ENCODE assay signal across 23 cellular contexts in the genomic region with DNA sequence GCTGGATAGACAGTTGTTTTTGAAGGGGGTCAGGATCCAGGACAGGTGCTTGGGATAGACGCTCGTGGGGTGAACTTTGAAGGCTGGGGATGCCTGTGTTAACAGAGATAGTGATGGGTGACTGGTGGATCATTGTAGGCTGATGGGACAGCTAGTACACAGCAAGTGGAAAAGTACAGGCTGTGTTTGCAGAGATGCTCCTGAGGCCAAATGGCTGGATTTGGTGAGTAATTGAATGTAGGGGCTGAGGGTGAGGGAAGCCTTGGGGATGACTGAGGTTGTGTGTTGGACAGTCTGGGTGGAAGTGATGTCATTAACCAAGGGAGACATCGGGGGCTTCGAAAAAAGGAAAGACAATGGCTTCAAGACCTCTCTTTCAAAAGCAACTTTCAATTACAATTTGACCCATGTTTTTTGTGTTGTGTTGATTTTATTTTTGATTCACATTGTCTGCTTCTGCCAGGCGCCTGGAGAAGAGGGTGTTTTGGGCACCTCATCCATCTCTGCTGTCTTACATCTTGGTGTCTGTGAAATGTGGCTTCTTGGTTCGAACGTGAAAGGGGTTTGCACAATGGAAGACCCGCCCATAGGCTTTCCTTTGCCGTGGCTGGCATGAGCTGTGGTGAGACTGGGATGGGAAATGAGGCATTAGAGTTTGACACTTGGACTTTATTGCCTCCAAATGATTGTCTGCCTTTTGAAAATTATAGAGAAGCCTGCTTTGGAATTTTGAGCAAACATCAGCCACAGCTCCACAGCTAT.
"Had no signal": no experiment of that assay in that cellular context is flagged by ENCODE, and none has a peak within 500 bp of the region (broad histone marks: within the 10 kb centered on the region; RNA-seq: fewer than 3 reads in every experiment).

No MANE protein-coding gene starts in this region.

- H3K4me3 ChIP-seq: body of pancreas, cardiac muscle cell, testis, upper lobe of right lung had no signal

- H3K9me3 Mint-ChIP-seq: activated B cell treated with CpG ODN at 0.5 μM for 24 hours; activated naive CD8-positive, alpha-beta T cell treated with anti-CD3 and anti-CD28 coated beads, Interleukin-2, amount 50 U/mL, for 24 hours; activated T-helper 1 cell treated with anti-CD3 and anti-CD28 coated beads, Interleukin-12 subunit alpha, Interleukin-12 subunit beta, Interleukin-2, Interleukin-4 antibody, amounts not matched to agents 30 ng/mL and 10 ng/mL and 1 ng/mL, durations not matched to agents 14 hours and 24 hours and 36 hours; dendritic cell treated with granulocyte-macrophage colony-stimulating factor and Interleukin-4, amounts not matched to agents 40 ng/mL and 50 ng/mL, for 4 days; nephron; stimulated activated naive B cell treated with anti-CD40 and anti-IgM and Interleukin-4, amounts not matched to agents 10 μg/mL and 1 μg/mL and 100 μg/mL, for 72 hours; T-helper 1 cell treated with Interleukin-12 subunit alpha and Interleukin-12 subunit beta and Interleukin-4 antibody, amounts not matched to agents 30 μg/mL and 1 μg/mL, for 36 hours had no signal

- H3K36me3 ChIP-seq: cardiac muscle cell, neutrophil, upper lobe of right lung had no signal

- H3K4me1 Mint-ChIP-seq: activated B cell treated with CpG ODN at 0.5 μM for 24 hours; activated CD4-positive, alpha-beta T cell treated with anti-CD3 and anti-CD28 coated beads for 36 hours had no signal

- DNase-seq: activated B cell treated with CpG ODN at 0.5 μM for 24 hours; activated CD4-positive, alpha-beta T cell treated with anti-CD3 and anti-CD28 coated beads for 36 hours; activated CD4-positive, alpha-beta T cell treated with anti-CD3 and anti-CD28 coated beads, Interleukin-2, amount 50 U/mL, for 4 hours; activated gamma-delta T cell; activated naive CD4-positive, alpha-beta T cell treated with anti-CD3 and anti-CD28 coated beads, Interleukin-2, amount 50 U/mL, for 16 hours; activated naive CD8-positive, alpha-beta T cell treated with anti-CD3 and anti-CD28 coated beads, Interleukin-2, amount 50 U/mL, for 24 hours; body of pancreas; effector CD8-positive, alpha-beta T cell; foreskin melanocyte; hippocampal formation; small intestine; stimulated activated CD4-positive, alpha-beta T cell treated with anti-CD3 and anti-CD28 coated beads, Interleukin-15, amount 100 ng/mL, for 24 hours; stimulated activated naive B cell treated with anti-CD40 and anti-IgM and Interleukin-4, amounts not matched to agents 10 μg/mL and 1 μg/mL and 100 μg/mL, for 72 hours; T1000; testis; upper lobe of right lung had no signal

- H3K36me3 Mint-ChIP-seq: stimulated activated naive B cell treated with anti-CD40 and anti-IgM and Interleukin-4, amounts not matched to agents 10 μg/mL and 1 μg/mL and 100 μg/mL, for 72 hours had no signal

- H3K27me3 ChIP-seq: body of pancreas, cardiac muscle cell, testis had no signal

- H3K4me3 Mint-ChIP-seq: activated B cell treated with CpG ODN at 0.5 μM for 24 hours; activated CD4-positive, alpha-beta T cell treated with anti-CD3 and anti-CD28 coated beads for 36 hours; activated naive CD8-positive, alpha-beta T cell treated with anti-CD3 and anti-CD28 coated beads, Interleukin-2, amount 50 U/mL, for 24 hours; activated T-helper 1 cell treated with anti-CD3 and anti-CD28 coated beads, Interleukin-12 subunit alpha, Interleukin-12 subunit beta, Interleukin-2, Interleukin-4 antibody, amounts not matched to agents 30 ng/mL and 10 ng/mL and 1 ng/mL, durations not matched to agents 14 hours and 24 hours and 36 hours; dendritic cell treated with granulocyte-macrophage colony-stimulating factor and Interleukin-4, amounts not matched to agents 40 ng/mL and 50 ng/mL, for 4 days; nephron; stimulated activated naive B cell treated with anti-CD40 and anti-IgM and Interleukin-4, amounts not matched to agents 10 μg/mL and 1 μg/mL and 100 μg/mL, for 72 hours; T-helper 1 cell treated with Interleukin-12 subunit alpha and Interleukin-12 subunit beta and Interleukin-4 antibody, amounts not matched to agents 30 μg/mL and 1 μg/mL, for 36 hours had no signal

- H3K27ac ChIP-seq: body of pancreas, cardiac muscle cell, neutrophil, parathyroid adenoma, testis, upper lobe of right lung had no signal

- H3K4me1 ChIP-seq: body of pancreas, parathyroid adenoma, testis, upper lobe of right lung had no signal

- H3K27ac Mint-ChIP-seq: activated B cell treated with CpG ODN at 0.5 μM for 24 hours; activated CD4-positive, alpha-beta T cell treated with anti-CD3 and anti-CD28 coated beads for 36 hours; activated naive CD8-positive, alpha-beta T cell treated with anti-CD3 and anti-CD28 coated beads, Interleukin-2, amount 50 U/mL, for 24 hours; activated T-helper 1 cell treated with anti-CD3 and anti-CD28 coated beads, Interleukin-12 subunit alpha, Interleukin-12 subunit beta, Interleukin-2, Interleukin-4 antibody, amounts not matched to agents 30 ng/mL and 10 ng/mL and 1 ng/mL, durations not matched to agents 14 hours and 24 hours and 36 hours; dendritic cell treated with granulocyte-macrophage colony-stimulating factor and Interleukin-4, amounts not matched to agents 40 ng/mL and 50 ng/mL, for 4 days; nephron; stimulated activated naive B cell treated with anti-CD40 and anti-IgM and Interleukin-4, amounts not matched to agents 10 μg/mL and 1 μg/mL and 100 μg/mL, for 72 hours; T-helper 1 cell treated with Interleukin-12 subunit alpha and Interleukin-12 subunit beta and Interleukin-4 antibody, amounts not matched to agents 30 μg/mL and 1 μg/mL, for 36 hours had no signal

- H3K9me3 ChIP-seq: body of pancreas, neutrophil, testis, upper lobe of right lung had no signal
